15 cellular contexts compared by ENCODE assay signal in genomic region chr2:67145851-67146250, GRCh38.
DNase-seq lines count a peak whose midpoint lies in the region; ATAC-seq and TF ChIP-seq lines count a peak whose summit lies in the region.
"Had no signal": no experiment of that assay in that cellular context is flagged by ENCODE, and none has a peak within 500 bp of the region (broad histone marks: within the 10 kb centered on the region; RNA-seq: fewer than 3 reads in every experiment).

No MANE protein-coding gene starts in this region.

- H3K4me2 ChIP-seq in PC-3 (ENCODE audit: low read length), result no peak overlapping the region

- TF ChIP-seq POLR2A in lower leg skin (IDR thresholded peaks at IDR 0.05), result no peak

- POLR2A ChIA-PET in PC-3 (lab: Charles Lee; ENCODE audit: unreplicated experiment) (no interaction called here), Caco-2 (lab: Charles Lee) (no interaction called here)

- H3K4me3 ChIP-seq in PC-3 (ENCODE audit: low read length) (no peak overlapping the region), Caco-2 (ENCODE audit: low read depth, low read length) (no peak overlapping the region), lower leg skin (ENCODE audit: low read depth, poor library complexity, severe bottlenecking) (no peak overlapping the region)
- H3K4me3 ChIP-seq: GM23248, HAP-1, K562 had no signal

- H3K27me3 ChIP-seq in PC-3 (ENCODE audit: low read length) (no peaks in the 10 kb centered on the region), Caco-2 (replicated peaks; ENCODE audit: control insufficient read depth, insufficient read depth, low read length) (no peaks in the 10 kb centered on the region)

- no peak for ATAC-seq in PC-3
- ATAC-seq: K562 had no signal

- H3K4me1 ChIP-seq in PC-3 (ENCODE audit: insufficient read depth, low read length), result no peaks in the 10 kb centered on the region
- no peaks in the 10 kb centered on the region for H3K4me1 ChIP-seq in Caco-2
- H3K4me1 ChIP-seq: HAP-1 had no signal

- no peak overlapping the region for H3K27ac Mint-ChIP-seq in Caco-2 (ENCODE audit: unreplicated experiment)
- H3K27ac Mint-ChIP-seq: CD4-positive, alpha-beta T cell had no signal

- CTCF ChIA-PET in PC-3 (lab: Charles Lee) (no interaction called here), Caco-2 (lab: Charles Lee) (no interaction called here)

- no peaks in the 10 kb centered on the region for H3K4me1 Mint-ChIP-seq in Caco-2 (ENCODE audit: low read depth, unreplicated experiment)

- H3K36me3 Mint-ChIP-seq in Caco-2 (ENCODE audit: insufficient read depth, unreplicated experiment), result no peaks in the 10 kb centered on the region

- no peaks in the 10 kb centered on the region for H3K36me3 ChIP-seq in PC-3 (ENCODE audit: low read depth, low read length)
- H3K36me3 ChIP-seq in Caco-2 (ENCODE audit: control insufficient read depth, insufficient read depth, low read length), result no peaks in the 10 kb centered on the region
- H3K36me3 ChIP-seq: HAP-1 had no signal

- H3K9ac ChIP-seq in PC-3 (ENCODE audit: low read length), result no peak overlapping the region
- H3K9ac ChIP-seq: GM23248 had no signal

- H3K27me3 Mint-ChIP-seq in Caco-2 (ENCODE audit: insufficient read depth, unreplicated experiment), result peaks cover 3% of the 10 kb centered on the region
- H3K27me3 Mint-ChIP-seq: CD4-positive, alpha-beta T cell had no signal

- no peaks in the 10 kb centered on the region for H3K79me2 ChIP-seq in PC-3 (ENCODE audit: low read length)

- no peak overlapping the region for H2AFZ ChIP-seq in PC-3 (ENCODE audit: low read length)
- H2AFZ ChIP-seq: GM23248 had no signal

- H3K9me2 ChIP-seq in PC-3 (replicated peaks; ENCODE audit: low read length), result no peaks in the 10 kb centered on the region

- no peaks in the 10 kb centered on the region for H3F3A ChIP-seq in PC-3 (ENCODE audit: low read length, unreplicated experiment)

- peaks cover 2% of the 10 kb centered on the region for H3K9me3 Mint-ChIP-seq in Caco-2 (ENCODE audit: unreplicated experiment)

- BruUV-seq in PC-3 (replicated peaks; lab: Mats Ljungman, UMichigan) (no TSS peak), Caco-2 (replicated peaks; lab: Mats Ljungman, UMichigan) (no TSS peak)

- no peaks in the 10 kb centered on the region for H4K20me1 ChIP-seq in PC-3 (ENCODE audit: low read length)

- H3K27ac ChIP-seq in PC-3 (ENCODE audit: low read length), result no peak overlapping the region
- H3K27ac ChIP-seq: C4-2B, GM23248, HL-60 had no signal

- 85 to 96% methylated on average over 1 of the region's 1 CpG for WGBS in lower leg skin, 2 donors

- no peaks in the 10 kb centered on the region for H3K9me3 ChIP-seq in PC-3 (ENCODE audit: low read length)
- H3K9me3 ChIP-seq in Caco-2, result no peaks in the 10 kb centered on the region
- H3K9me3 ChIP-seq: HAP-1 had no signal

- intact Hi-C loops in PC-3 (cut with micrococcal nuclease) (no loop called here), Caco-2 (cut with micrococcal nuclease; ENCODE audit: unreplicated experiment) (no loop called here), lower leg skin (cut with DNase I; ENCODE audit: low total_unique reads) (no loop called here)

- DNase-seq in PC-3 (peak; percentile 34), amniotic epithelial cell (ENCODE audit: low read depth) (peak; percentile 38), iris pigment epithelial cell (ENCODE audit: low read depth) (peak; percentile 64), Caco-2 (no peak), NCI-H146 (lab: John Stamatoyannopoulos, UW) (no peak), AG20443 (ENCODE audit: low spot score) (no peak), lower leg skin (ENCODE audit: low spot score in 2 of 2) (no peak)
- DNase-seq: ACHN; AML-193; CD4-positive, alpha-beta T cell; GM23248 had no signal

- no peak overlapping the region for H3K4me3 Mint-ChIP-seq in Caco-2 (ENCODE audit: unreplicated experiment)
- H3K4me3 Mint-ChIP-seq: CD4-positive, alpha-beta T cell had no signal

- TF ChIP-seq CTCF in PC-3 (conservative IDR thresholded peaks at IDR 0.05; ENCODE audit: low read depth, low read length) (no peak), Caco-2 (IDR thresholded peaks at IDR 0.05; ENCODE audit: insufficient read depth in 1 of 2, low read depth in 1 of 2, low read length in 1 of 2, severe bottlenecking in 1 of 2, unreplicated experiment in 1 of 2) (no peak), lower leg skin (IDR thresholded peaks at IDR 0.05) (no peak)

Comparison
In these comparisons a context has a peak if more than half of its experiments do, and no peak if none do; other contexts are left out.
1. DNase-seq: peak in PC-3 (single experiment), amniotic epithelial cell (single experiment) and iris pigment epithelial cell (single experiment); none in Caco-2 (0 of 2), NCI-H146 (single experiment), AG20443 (single experiment) and lower leg skin (0 of 2).